In genomic region chr20:40803381-40803780, GRCh38 we compare ENCODE assay signal across 21 cellular contexts.
DNase-seq lines count a peak whose midpoint lies in the region; ATAC-seq and TF ChIP-seq lines count a peak whose summit lies in the region.
"Had no signal": no experiment of that assay in that cellular context is flagged by ENCODE, and none has a peak within 500 bp of the region (broad histone marks: within the 10 kb centered on the region; RNA-seq: fewer than 3 reads in every experiment).

No MANE protein-coding gene starts in this region.

- no peak overlapping the region for H3K27ac Mint-ChIP-seq in activated CD8-positive, alpha-beta memory T cell treated with anti-CD3 and anti-CD28 coated beads, Interleukin-2, amount 10 ng/mL, durations not matched to agents 7 days and 5 days
- H3K27ac Mint-ChIP-seq: B cell; CD4-positive, CD25-positive, alpha-beta regulatory T cell; CD8-positive, alpha-beta T cell had no signal

- intact Hi-C loops in stomach (cut with DNase I; ENCODE audit: low total_unique reads): no loop called here

- no peaks in the 10 kb centered on the region for H3K9me3 Mint-ChIP-seq in activated CD8-positive, alpha-beta memory T cell treated with anti-CD3 and anti-CD28 coated beads, Interleukin-2, amount 10 ng/mL, durations not matched to agents 7 days and 5 days (ENCODE audit: low read depth)
- H3K9me3 Mint-ChIP-seq: CD8-positive, alpha-beta T cell had no signal

- TF ChIP-seq POLR2A in stomach (IDR thresholded peaks at IDR 0.05): no peak

- H3K27ac ChIP-seq in stomach (no peak overlapping the region), GM23248 (no peak overlapping the region)
- H3K27ac ChIP-seq: 22Rv1, BLaER1, C4-2B had no signal

- DNase-seq in activated CD8-positive, alpha-beta memory T cell treated with anti-CD3 and anti-CD28 coated beads, Interleukin-2, amount 10 ng/mL, durations not matched to agents 7 days and 5 days: peak; percentile 3
- DNase-seq in activated CD8-positive, alpha-beta memory T cell treated with anti-CD3 and anti-CD28 coated beads for 24 hours: no peak
- DNase-seq in ecto neural progenitor cell (ENCODE audit: low spot score): peak; percentile 16
- DNase-seq in stomach: peak; percentile 5
- DNase-seq in DMS153 treated with DMSO at 0.1 percent for 48 hours (lab: John Stamatoyannopoulos, UW; ENCODE audit: unreplicated experiment): no peak
- DNase-seq in GM23248: no peak
- DNase-seq: Caco-2; CD4-positive, CD25-positive, alpha-beta regulatory T cell; CD8-positive, alpha-beta T cell; DMS153; DMS79; EL; GDM1; GOT3 had no signal

- no peak for ATAC-seq in activated CD8-positive, alpha-beta memory T cell treated with anti-CD3 and anti-CD28 coated beads, Interleukin-2, amount 10 ng/mL, durations not matched to agents 7 days and 5 days
- no peak for ATAC-seq in HG03159 (IDR thresholded peaks at IDR 0.05; ENCODE audit: unreplicated experiment)
- ATAC-seq: CD8-positive, alpha-beta T cell; GM12878; HCT116 had no signal

- no peaks in the 10 kb centered on the region for H4K20me1 ChIP-seq in GM23248 (ENCODE audit: insufficient read depth)
- H4K20me1 ChIP-seq: BLaER1 had no signal

- no peaks in the 10 kb centered on the region for H3K36me3 ChIP-seq in stomach
- no peaks in the 10 kb centered on the region for H3K36me3 ChIP-seq in GM23248 (ENCODE audit: low read depth)
- H3K36me3 ChIP-seq: BLaER1 had no signal

- peaks cover 26% of the 10 kb centered on the region for H3K27me3 Mint-ChIP-seq in activated CD8-positive, alpha-beta memory T cell treated with anti-CD3 and anti-CD28 coated beads, Interleukin-2, amount 10 ng/mL, durations not matched to agents 7 days and 5 days

- no peaks in the 10 kb centered on the region for H3K79me2 ChIP-seq in GM23248 (ENCODE audit: insufficient read depth)

- no peak overlapping the region for H2AFZ ChIP-seq in GM23248

- H3K27me3 ChIP-seq in stomach: peaks cover 0 to 27% (median 3%) of the 10 kb centered on the region in 3 donors
- H3K27me3 ChIP-seq in GM23248 (replicated peaks; ENCODE audit: insufficient read depth): 0 out of 2 replicates have a peak, but pooled peaks cover 6% of the 10 kb centered on the region
- H3K27me3 ChIP-seq: BLaER1 had no signal

- no peaks in the 10 kb centered on the region for H3F3A ChIP-seq in GM23248 (ENCODE audit: insufficient read depth)

- H3K4me1 ChIP-seq in stomach: no peaks in the 10 kb centered on the region
- no peaks in the 10 kb centered on the region for H3K4me1 ChIP-seq in GM23248 (ENCODE audit: insufficient read depth)
- H3K4me1 ChIP-seq: BLaER1, Caco-2 had no signal

- no peaks in the 10 kb centered on the region for H3K4me1 Mint-ChIP-seq in activated CD8-positive, alpha-beta memory T cell treated with anti-CD3 and anti-CD28 coated beads, Interleukin-2, amount 10 ng/mL, durations not matched to agents 7 days and 5 days
- H3K4me1 Mint-ChIP-seq: B cell; CD4-positive, CD25-positive, alpha-beta regulatory T cell had no signal

- in situ Hi-C loops in GM23248 (cut with MboI): no loop called here

- no peak overlapping the region for H3K9ac ChIP-seq in GM23248
- H3K9ac ChIP-seq: BLaER1 had no signal

- CTCF ChIA-PET in activated CD8-positive, alpha-beta memory T cell treated with anti-CD3 and anti-CD28 coated beads, Interleukin-2, amount 10 ng/mL, durations not matched to agents 7 days and 5 days (lab: Charles Lee): no interaction called here

- H3K9me3 ChIP-seq in stomach (no peaks in the 10 kb centered on the region), GM23248 (ENCODE audit: low read depth) (no peaks in the 10 kb centered on the region)
- H3K9me3 ChIP-seq: BLaER1, Caco-2 had no signal

- no peaks in the 10 kb centered on the region for H3K9me2 ChIP-seq in GM23248 (ENCODE audit: insufficient read depth)

- WGBS in stomach, 5 donors: 84 to 90% (median 87%) methylated on average over 5 of the region's 5 CpGs
- WGBS in GM23248 (ENCODE audit: low coverage in 1 of 2, low lambda C conversion rate in 2 of 2, missing lambda C conversion rate in 2 of 2), 2 experiments: 41 to 49% methylated on average over 5 of the region's 5 CpGs

- H3K4me2 ChIP-seq in GM23248 (ENCODE audit: unreplicated experiment): no peak overlapping the region
- H3K4me2 ChIP-seq: BLaER1 had no signal

- H3K4me3 ChIP-seq in stomach: no peak overlapping the region
- H3K4me3 ChIP-seq in GM23248: no peak overlapping the region
- H3K4me3 ChIP-seq: BLaER1, GM12878 had no signal

- no peak for TF ChIP-seq CTCF in stomach (IDR thresholded peaks at IDR 0.05)

- no peaks in the 10 kb centered on the region for H3K36me3 Mint-ChIP-seq in activated CD8-positive, alpha-beta memory T cell treated with anti-CD3 and anti-CD28 coated beads, Interleukin-2, amount 10 ng/mL, durations not matched to agents 7 days and 5 days
- H3K36me3 Mint-ChIP-seq: CD4-positive, CD25-positive, alpha-beta regulatory T cell; CD8-positive, alpha-beta T cell had no signal

- TF ChIP-seq EP300 in stomach (IDR thresholded peaks at IDR 0.05): no peak

- H3K4me3 Mint-ChIP-seq in activated CD8-positive, alpha-beta memory T cell treated with anti-CD3 and anti-CD28 coated beads, Interleukin-2, amount 10 ng/mL, durations not matched to agents 7 days and 5 days: no peak overlapping the region
- H3K4me3 Mint-ChIP-seq: B cell; CD4-positive, CD25-positive, alpha-beta regulatory T cell; CD8-positive, alpha-beta T cell had no signal

Comparison
In these comparisons a context has a peak if more than half of its experiments do, and no peak if none do; other contexts are left out.
1. DNase-seq: peak in activated CD8-positive, alpha-beta memory T cell treated with anti-CD3 and anti-CD28 coated beads, Interleukin-2, amount 10 ng/mL, durations not matched to agents 7 days and 5 days (single experiment), ecto neural progenitor cell (single experiment) and stomach (single experiment); none in activated CD8-positive, alpha-beta memory T cell treated with anti-CD3 and anti-CD28 coated beads for 24 hours (single experiment), DMS153 treated with DMSO at 0.1 percent for 48 hours (single experiment) and GM23248 (single experiment).